ENCODE assay signal across 30 cellular contexts in the genomic region with DNA sequence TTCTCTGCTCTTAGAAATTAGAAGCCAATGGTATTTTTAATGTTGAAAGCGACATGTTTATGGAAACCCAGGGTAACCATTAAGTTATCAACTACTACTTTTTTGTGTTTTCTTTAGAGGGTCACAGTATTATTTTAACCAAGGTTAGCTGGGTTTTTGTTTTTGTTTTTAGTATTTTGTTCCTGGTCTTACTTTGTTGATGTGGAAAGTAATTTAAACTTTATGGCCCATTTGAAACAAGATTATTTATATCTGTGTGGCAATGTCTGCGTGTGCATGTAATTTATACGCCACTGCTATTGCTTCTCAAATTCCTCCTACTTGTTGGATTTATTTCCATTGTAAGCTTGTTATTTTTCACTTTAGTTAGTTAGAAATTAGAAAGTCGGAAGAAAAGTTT.
"Had no signal": no experiment of that assay in that cellular context is flagged by ENCODE, and none has a peak within 500 bp of the region (broad histone marks: within the 10 kb centered on the region; RNA-seq: fewer than 3 reads in every experiment).

No MANE protein-coding gene starts in this region.

- H3K36me3 ChIP-seq: breast epithelium, gastroesophageal sphincter, neutrophil, sigmoid colon, stomach, tibial nerve had no signal

- H3K4me3 Mint-ChIP-seq: activated CD4-positive, alpha-beta T cell treated with anti-CD3 and anti-CD28 coated beads, Interleukin-2, amount 10 ng/mL, durations not matched to agents 7 days and 5 days; activated CD8-positive, alpha-beta memory T cell treated with anti-CD3 and anti-CD28 coated beads, Interleukin-2, amount 10 ng/mL, durations not matched to agents 7 days and 5 days; activated CD8-positive, alpha-beta T cell treated with anti-CD3 and anti-CD28 coated beads, Interleukin-2, amount 10 ng/mL, durations not matched to agents 7 days and 5 days; activated naive CD4-positive, alpha-beta T cell treated with anti-CD3 and anti-CD28 coated beads, Interleukin-2, amount 50 U/mL, for 24 hours; immature natural killer cell; memory B cell; naive thymus-derived CD4-positive, alpha-beta T cell; stimulated activated naive B cell treated with anti-CD40 and anti-IgM and Interleukin-4, amounts not matched to agents 10 μg/mL and 1 μg/mL and 100 μg/mL, for 72 hours; WTC11 had no signal

- H3K4me1 Mint-ChIP-seq: activated CD4-positive, alpha-beta T cell treated with anti-CD3 and anti-CD28 coated beads, Interleukin-2, amount 10 ng/mL, durations not matched to agents 7 days and 5 days; activated CD8-positive, alpha-beta memory T cell treated with anti-CD3 and anti-CD28 coated beads, Interleukin-2, amount 10 ng/mL, durations not matched to agents 7 days and 5 days; activated naive CD4-positive, alpha-beta T cell treated with anti-CD3 and anti-CD28 coated beads, Interleukin-2, amount 50 U/mL, for 24 hours; immature natural killer cell; memory B cell; naive thymus-derived CD4-positive, alpha-beta T cell; stimulated activated naive B cell treated with anti-CD40 and anti-IgM and Interleukin-4, amounts not matched to agents 10 μg/mL and 1 μg/mL and 100 μg/mL, for 72 hours had no signal

- H3K4me3 ChIP-seq: breast epithelium, gastroesophageal sphincter, sigmoid colon, stomach, tibial nerve had no signal

- H3K27me3 ChIP-seq: breast epithelium, gastroesophageal sphincter, neutrophil, sigmoid colon, stomach, tibial nerve had no signal

- H3K27ac ChIP-seq: breast epithelium, gastroesophageal sphincter, neutrophil, sigmoid colon, stomach, tibial nerve had no signal

- H3K9me3 ChIP-seq: breast epithelium, gastroesophageal sphincter, neutrophil, sigmoid colon, stomach, tibial nerve had no signal

- ATAC-seq: activated CD8-positive, alpha-beta memory T cell treated with anti-CD3 and anti-CD28 coated beads, Interleukin-2, amount 10 ng/mL, durations not matched to agents 7 days and 5 days; activated CD8-positive, alpha-beta T cell treated with anti-CD3 and anti-CD28 coated beads, Interleukin-2, amount 10 ng/mL, durations not matched to agents 7 days and 5 days; gastroesophageal sphincter; left colon; naive thymus-derived CD4-positive, alpha-beta T cell; stimulated activated naive B cell treated with anti-CD40 and anti-IgM and Interleukin-4, amounts not matched to agents 10 μg/mL and 1 μg/mL and 100 μg/mL, for 72 hours; WTC11 had no signal

- H3K27me3 Mint-ChIP-seq: activated CD4-positive, alpha-beta T cell treated with anti-CD3 and anti-CD28 coated beads, Interleukin-2, amount 10 ng/mL, durations not matched to agents 7 days and 5 days; activated CD8-positive, alpha-beta memory T cell treated with anti-CD3 and anti-CD28 coated beads, Interleukin-2, amount 10 ng/mL, durations not matched to agents 7 days and 5 days; activated naive CD4-positive, alpha-beta T cell treated with anti-CD3 and anti-CD28 coated beads, Interleukin-2, amount 50 U/mL, for 24 hours; memory B cell; naive thymus-derived CD4-positive, alpha-beta T cell; stimulated activated naive B cell treated with anti-CD40 and anti-IgM and Interleukin-4, amounts not matched to agents 10 μg/mL and 1 μg/mL and 100 μg/mL, for 72 hours had no signal

- H3K4me1 ChIP-seq: breast epithelium had no signal

- H3K9me3 Mint-ChIP-seq: activated CD4-positive, alpha-beta T cell treated with anti-CD3 and anti-CD28 coated beads, Interleukin-2, amount 10 ng/mL, durations not matched to agents 7 days and 5 days; activated naive CD4-positive, alpha-beta T cell treated with anti-CD3 and anti-CD28 coated beads, Interleukin-2, amount 50 U/mL, for 24 hours; activated T-helper 2 cell treated with anti-CD3 and anti-CD28 coated beads, Interferon-gamma antibody, Interleukin-2, Interleukin-4, amounts not matched to agents 10 μg/mL and 5 μg/mL and 100 μg/mL, durations not matched to agents 14 hours and 24 hours and 36 hours; immature natural killer cell; memory B cell; naive thymus-derived CD4-positive, alpha-beta T cell; stimulated activated naive B cell treated with anti-CD40 and anti-IgM and Interleukin-4, amounts not matched to agents 10 μg/mL and 1 μg/mL and 100 μg/mL, for 72 hours; WTC11 had no signal

- H3K36me3 Mint-ChIP-seq: activated CD8-positive, alpha-beta memory T cell treated with anti-CD3 and anti-CD28 coated beads, Interleukin-2, amount 10 ng/mL, durations not matched to agents 7 days and 5 days; activated naive CD4-positive, alpha-beta T cell treated with anti-CD3 and anti-CD28 coated beads, Interleukin-2, amount 50 U/mL, for 24 hours; memory B cell; naive thymus-derived CD4-positive, alpha-beta T cell; stimulated activated naive B cell treated with anti-CD40 and anti-IgM and Interleukin-4, amounts not matched to agents 10 μg/mL and 1 μg/mL and 100 μg/mL, for 72 hours; WTC11 had no signal

- DNase-seq: activated CD4-positive, alpha-beta T cell treated with anti-CD3 and anti-CD28 coated beads for 1 hour; activated CD4-positive, alpha-beta T cell treated with anti-CD3 and anti-CD28 coated beads, Interleukin-2, amount 10 ng/mL, durations not matched to agents 7 days and 5 days; activated CD8-positive, alpha-beta memory T cell treated with anti-CD3 and anti-CD28 coated beads, Interleukin-2, amount 10 ng/mL, durations not matched to agents 7 days and 5 days; activated CD8-positive, alpha-beta T cell treated with anti-CD3 and anti-CD28 coated beads, Interleukin-2, amount 10 ng/mL, durations not matched to agents 7 days and 5 days; activated T-cell treated with anti-CD3 and anti-CD28 coated beads, Interleukin-2, amount 50 U/mL, for 48 hours; central memory CD4-positive, alpha-beta T cell; head of caudate nucleus; hypothalamus; immature natural killer cell; kidney; left colon; midbrain; naive thymus-derived CD4-positive, alpha-beta T cell; retina; sigmoid colon; small intestine; stimulated activated CD4-positive, alpha-beta T cell treated with anti-CD3 and anti-CD28 coated beads, Interleukin-1b, Interleukin-23, amount 100 ng/mL, for 48 hours; stimulated activated CD4-positive, alpha-beta T cell treated with anti-CD3 and anti-CD28 coated beads, Interleukin-4, amount 100 ng/mL, for 4 hours; stimulated activated CD8-positive, alpha-beta memory T cell treated with anti-CD3 and anti-CD28 coated beads, Interleukin-4, amount 100 ng/mL, for 48 hours; stimulated activated naive B cell treated with anti-CD40 and anti-IgM and Interleukin-4, amounts not matched to agents 10 μg/mL and 1 μg/mL and 100 μg/mL, for 72 hours; stomach; T-helper 2 cell had no signal

- H3K27ac Mint-ChIP-seq: activated CD4-positive, alpha-beta T cell treated with anti-CD3 and anti-CD28 coated beads, Interleukin-2, amount 10 ng/mL, durations not matched to agents 7 days and 5 days; activated CD8-positive, alpha-beta memory T cell treated with anti-CD3 and anti-CD28 coated beads, Interleukin-2, amount 10 ng/mL, durations not matched to agents 7 days and 5 days; activated CD8-positive, alpha-beta T cell treated with anti-CD3 and anti-CD28 coated beads, Interleukin-2, amount 10 ng/mL, durations not matched to agents 7 days and 5 days; activated naive CD4-positive, alpha-beta T cell treated with anti-CD3 and anti-CD28 coated beads, Interleukin-2, amount 50 U/mL, for 24 hours; activated T-helper 2 cell treated with anti-CD3 and anti-CD28 coated beads, Interferon-gamma antibody, Interleukin-2, Interleukin-4, amounts not matched to agents 10 μg/mL and 5 μg/mL and 100 μg/mL, durations not matched to agents 14 hours and 24 hours and 36 hours; immature natural killer cell; memory B cell; naive thymus-derived CD4-positive, alpha-beta T cell; stimulated activated naive B cell treated with anti-CD40 and anti-IgM and Interleukin-4, amounts not matched to agents 10 μg/mL and 1 μg/mL and 100 μg/mL, for 72 hours; WTC11 had no signal
